ENCODE assay signal across 11 cellular contexts in the genomic region with DNA sequence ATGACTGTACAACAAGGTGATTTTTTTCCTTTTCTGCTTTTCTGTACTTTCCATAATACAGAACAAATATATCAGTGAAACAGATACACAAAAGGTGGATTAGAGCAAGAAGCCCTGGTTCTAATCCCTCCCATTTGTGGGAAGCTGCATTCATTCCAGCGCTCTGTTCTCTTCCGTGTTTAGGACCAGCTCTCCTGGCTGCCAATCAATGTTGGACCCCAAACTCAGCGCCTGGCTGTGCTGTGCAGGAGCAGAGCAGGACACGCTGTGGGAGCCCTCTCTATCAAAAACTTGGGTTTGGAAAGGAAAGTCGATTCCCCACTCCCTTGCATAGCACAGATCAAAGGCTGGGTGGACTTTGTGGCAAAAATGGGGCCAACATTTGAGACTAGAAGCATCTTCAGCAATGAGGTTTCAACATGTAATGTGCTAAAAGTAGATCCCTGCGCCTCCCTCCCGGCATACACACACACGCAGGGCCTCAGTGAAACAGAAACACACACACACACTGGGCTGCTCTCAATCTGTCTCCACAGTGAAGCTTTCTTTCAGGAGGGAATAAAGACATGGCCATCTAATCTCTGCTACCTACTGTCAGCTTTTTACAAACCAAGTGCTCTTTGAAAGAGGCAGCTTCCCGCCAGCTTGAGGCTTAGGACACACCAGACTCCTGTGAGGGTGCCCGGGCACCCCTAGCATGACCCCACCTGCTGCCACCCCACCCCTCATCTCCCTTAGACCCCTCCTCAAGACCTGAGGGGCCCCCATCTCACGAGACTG. TPM values are rescaled to one million over a fixed set of nuclear protein-coding genes. Genes with fewer than 3 reads are reported as not detected.
DNase-seq lines count a peak whose midpoint lies in the region; ATAC-seq and TF ChIP-seq lines count a peak whose summit lies in the region.
"Had no signal": no experiment of that assay in that cellular context is flagged by ENCODE, and none has a peak within 500 bp of the region (broad histone marks: within the 10 kb centered on the region; RNA-seq: fewer than 3 reads in every experiment).

No MANE protein-coding gene starts in this region.

- H3K36me3 Mint-ChIP-seq in nephron (ENCODE audit: low read depth), result peaks cover 66% of the 10 kb centered on the region

- no peaks in the 10 kb centered on the region for H3K27me3 ChIP-seq in effector memory CD4-positive, alpha-beta T cell (replicated peaks; ENCODE audit: control insufficient read depth, insufficient read depth, low read length, poor library complexity, severe bottlenecking)
- H3K27me3 ChIP-seq in Karpas-422 (ENCODE audit: low read length), result no peaks in the 10 kb centered on the region

- DNase-seq in AG10803 (ENCODE audit: low read depth), result peak; percentile 72
- DNase-seq in effector memory CD4-positive, alpha-beta T cell, result no peak
- no peak for DNase-seq in GM19240 (ENCODE audit: insufficient read length, low spot score)
- DNase-seq in NCI-H128 (lab: John Stamatoyannopoulos, UW; ENCODE audit: unreplicated experiment), result no peak
- no peak for DNase-seq in Karpas-422
- DNase-seq in NAMALWA (ENCODE audit: low spot score), result no peak
- DNase-seq: DMS53; OCI-M1; stimulated activated CD4-positive, alpha-beta T cell treated with anti-CD3 and anti-CD28 coated beads, Interleukin-2, amount 100 ng/mL, for 48 hours had no signal

- no peak overlapping the region for H3K4me2 ChIP-seq in Karpas-422 (ENCODE audit: low read depth, low read length, poor library complexity, severe bottlenecking)

- H3K79me2 ChIP-seq in Karpas-422 (ENCODE audit: low read length), result peaks cover 88% of the 10 kb centered on the region

- H3K4me3 ChIP-seq in AG10803 (ENCODE audit: low read length) (peak overlapping the region; percentile 35), Karpas-422 (ENCODE audit: low read length) (no peak overlapping the region)
- no peak overlapping the region for H3K4me3 ChIP-seq in effector memory CD4-positive, alpha-beta T cell (ENCODE audit: insufficient read depth, low read depth, low read length, poor library complexity, severe bottlenecking)

- H3K9me3 ChIP-seq in effector memory CD4-positive, alpha-beta T cell (ENCODE audit: control insufficient read depth, low read length), result no peaks in the 10 kb centered on the region
- no peaks in the 10 kb centered on the region for H3K9me3 ChIP-seq in Karpas-422 (ENCODE audit: low read length)

- H3K9me2 ChIP-seq in Karpas-422 (replicated peaks; ENCODE audit: insufficient read depth, low read length), result no peaks in the 10 kb centered on the region

- peak overlapping the region in 1 of 3 experiments; percentile 40 for H3K4me3 Mint-ChIP-seq in nephron

- peak; percentile 37 for ATAC-seq in HG03520 (IDR thresholded peaks at IDR 0.05; ENCODE audit: unreplicated experiment)

- peak overlapping the region; percentile 9 to 65 (median 61) for H3K27ac Mint-ChIP-seq in nephron

- peaks cover 81% of the 10 kb centered on the region for H3K4me1 ChIP-seq in effector memory CD4-positive, alpha-beta T cell (ENCODE audit: control insufficient read depth, insufficient read depth, low read length, poor library complexity, severe bottlenecking)
- no peaks in the 10 kb centered on the region for H3K4me1 ChIP-seq in Karpas-422 (ENCODE audit: low read length)

- H3K27me3 Mint-ChIP-seq in nephron (ENCODE audit: low read depth), result no peaks in the 10 kb centered on the region

- peaks cover 96% of the 10 kb centered on the region for H3K4me1 Mint-ChIP-seq in nephron

- TF ChIP-seq CTCF in AG10803 (conservative IDR thresholded peaks at IDR 0.05; ENCODE audit: low read length) (no peak), nephron (IDR thresholded peaks at IDR 0.05; ENCODE audit: unreplicated experiment in 3 of 3) (no peak)

- H3K9ac ChIP-seq in Karpas-422 (ENCODE audit: low read length), result no peak overlapping the region

- H3K27ac ChIP-seq in effector memory CD4-positive, alpha-beta T cell (ENCODE audit: insufficient read depth, low read length, poor library complexity, severe bottlenecking), result peak overlapping the region; percentile 74
- H3K27ac ChIP-seq in Karpas-422 (ENCODE audit: low read length), result no peak overlapping the region

- no peaks in the 10 kb centered on the region for H3K9me3 Mint-ChIP-seq in nephron

- peaks cover 30% of the 10 kb centered on the region for H3K36me3 ChIP-seq in effector memory CD4-positive, alpha-beta T cell (ENCODE audit: control insufficient read depth, insufficient read depth, low read length)
- peaks cover 6% of the 10 kb centered on the region for H3K36me3 ChIP-seq in Karpas-422 (ENCODE audit: insufficient read depth, low read length)

- H4K20me1 ChIP-seq in Karpas-422 (ENCODE audit: insufficient read depth, low read depth, low read length), result peaks cover 67% of the 10 kb centered on the region

- H2AFZ ChIP-seq in Karpas-422 (ENCODE audit: low read length), result no peak overlapping the region

RNA-seq across cellular contexts. Expression of a gene that starts 12.2 kb away (rescaled TPM):
- 67.5 and 116 TPM in 2 replicates for total RNA-seq in Karpas-422 (2014; rRNA removed; shearing (Covaris generic); ENCODE audit: low replicate concordance)
